Comparison of ENCODE assay signal across 1 cellular context in genomic region chr12:57452937-57453509, GRCh38.
TF ChIP-seq lines count a peak whose summit lies in the region.

No MANE protein-coding gene starts in this region.

TF ChIP-seq in HepG2, 621 proteins besides CTCF, POLR2A, EP300 and RAD21 (continued from another document and continues in another):
- no peak for TF ChIP-seq HNF1B (CRISPR knock-in tag; IDR thresholded peaks at IDR 0.05)
- no peak for TF ChIP-seq SCMH1 (CRISPR knock-in tag; IDR thresholded peaks at IDR 0.05; ENCODE audit: borderline replicate concordance)
- TF ChIP-seq, protein P1, sequence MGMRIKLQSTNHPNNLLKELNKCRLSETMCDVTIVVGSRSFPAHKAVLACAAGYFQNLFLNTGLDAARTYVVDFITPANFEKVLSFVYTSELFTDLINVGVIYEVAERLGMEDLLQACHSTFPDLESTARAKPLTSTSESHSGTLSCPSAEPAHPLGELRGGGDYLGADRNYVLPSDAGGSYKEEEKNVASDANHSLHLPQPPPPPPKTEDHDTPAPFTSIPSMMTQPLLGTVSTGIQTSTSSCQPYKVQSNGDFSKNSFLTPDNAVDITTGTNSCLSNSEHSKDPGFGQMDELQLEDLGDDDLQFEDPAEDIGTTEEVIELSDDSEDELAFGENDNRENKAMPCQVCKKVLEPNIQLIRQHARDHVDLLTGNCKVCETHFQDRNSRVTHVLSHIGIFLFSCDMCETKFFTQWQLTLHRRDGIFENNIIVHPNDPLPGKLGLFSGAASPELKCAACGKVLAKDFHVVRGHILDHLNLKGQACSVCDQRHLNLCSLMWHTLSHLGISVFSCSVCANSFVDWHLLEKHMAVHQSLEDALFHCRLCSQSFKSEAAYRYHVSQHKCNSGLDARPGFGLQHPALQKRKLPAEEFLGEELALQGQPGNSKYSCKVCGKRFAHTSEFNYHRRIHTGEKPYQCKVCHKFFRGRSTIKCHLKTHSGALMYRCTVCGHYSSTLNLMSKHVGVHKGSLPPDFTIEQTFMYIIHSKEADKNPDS (CRISPR knock-in tag; IDR thresholded peaks at IDR 0.05): no peak
- no peak for TF ChIP-seq ZNF138 (CRISPR knock-in tag; IDR thresholded peaks at IDR 0.05; ENCODE audit: low read depth)
- no peak for TF ChIP-seq ZFX (CRISPR knock-in tag; IDR thresholded peaks at IDR 0.05; ENCODE audit: low read depth)
- no peak for TF ChIP-seq PRPF4 (IDR thresholded peaks at IDR 0.05; ENCODE audit: low read depth, low read length, poor library complexity, severe bottlenecking)
- no peak for TF ChIP-seq ZBTB44 (CRISPR knock-in tag; IDR thresholded peaks at IDR 0.05)
- TF ChIP-seq MBNL3 (CRISPR knock-in tag; conservative IDR thresholded peaks at IDR 0.05): no peak
- no peak for TF ChIP-seq HMG20A (CRISPR knock-in tag; IDR thresholded peaks at IDR 0.05; ENCODE audit: borderline replicate concordance)
- no peak for TF ChIP-seq PCBP1 (IDR thresholded peaks at IDR 0.05; ENCODE audit: borderline replicate concordance, low read depth, low read length)
- TF ChIP-seq MIER3 (CRISPR knock-in tag; IDR thresholded peaks at IDR 0.05; ENCODE audit: borderline replicate concordance): no peak; the same call in 1 of the 2 replicates
- no peak for TF ChIP-seq GRHL1 (CRISPR knock-in tag; conservative IDR thresholded peaks at IDR 0.05)
- TF ChIP-seq MYNN (CRISPR knock-in tag; IDR thresholded peaks at IDR 0.05; ENCODE audit: low read depth): no peak
- TF ChIP-seq ZNF678 (CRISPR knock-in tag; IDR thresholded peaks at IDR 0.05): no peak
- TF ChIP-seq ZNF776 (CRISPR knock-in tag; IDR thresholded peaks at IDR 0.05): no peak
- TF ChIP-seq, protein P2, sequence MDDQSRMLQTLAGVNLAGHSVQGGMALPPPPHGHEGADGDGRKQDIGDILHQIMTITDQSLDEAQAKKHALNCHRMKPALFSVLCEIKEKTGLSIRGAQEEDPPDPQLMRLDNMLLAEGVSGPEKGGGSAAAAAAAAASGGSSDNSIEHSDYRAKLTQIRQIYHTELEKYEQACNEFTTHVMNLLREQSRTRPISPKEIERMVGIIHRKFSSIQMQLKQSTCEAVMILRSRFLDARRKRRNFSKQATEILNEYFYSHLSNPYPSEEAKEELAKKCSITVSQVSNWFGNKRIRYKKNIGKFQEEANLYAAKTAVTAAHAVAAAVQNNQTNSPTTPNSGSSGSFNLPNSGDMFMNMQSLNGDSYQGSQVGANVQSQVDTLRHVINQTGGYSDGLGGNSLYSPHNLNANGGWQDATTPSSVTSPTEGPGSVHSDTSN (CRISPR knock-in tag; IDR thresholded peaks at IDR 0.05; ENCODE audit: borderline replicate concordance): no peak
- TF ChIP-seq SYNCRIP (IDR thresholded peaks at IDR 0.05; ENCODE audit: insufficient read depth, low read depth, low read length): no peak
- no peak for TF ChIP-seq ZBED4 (CRISPR knock-in tag; IDR thresholded peaks at IDR 0.05; ENCODE audit: borderline replicate concordance)
- no peak for TF ChIP-seq CC2D1A (CRISPR knock-in tag; IDR thresholded peaks at IDR 0.05)
- TF ChIP-seq, protein P3, sequence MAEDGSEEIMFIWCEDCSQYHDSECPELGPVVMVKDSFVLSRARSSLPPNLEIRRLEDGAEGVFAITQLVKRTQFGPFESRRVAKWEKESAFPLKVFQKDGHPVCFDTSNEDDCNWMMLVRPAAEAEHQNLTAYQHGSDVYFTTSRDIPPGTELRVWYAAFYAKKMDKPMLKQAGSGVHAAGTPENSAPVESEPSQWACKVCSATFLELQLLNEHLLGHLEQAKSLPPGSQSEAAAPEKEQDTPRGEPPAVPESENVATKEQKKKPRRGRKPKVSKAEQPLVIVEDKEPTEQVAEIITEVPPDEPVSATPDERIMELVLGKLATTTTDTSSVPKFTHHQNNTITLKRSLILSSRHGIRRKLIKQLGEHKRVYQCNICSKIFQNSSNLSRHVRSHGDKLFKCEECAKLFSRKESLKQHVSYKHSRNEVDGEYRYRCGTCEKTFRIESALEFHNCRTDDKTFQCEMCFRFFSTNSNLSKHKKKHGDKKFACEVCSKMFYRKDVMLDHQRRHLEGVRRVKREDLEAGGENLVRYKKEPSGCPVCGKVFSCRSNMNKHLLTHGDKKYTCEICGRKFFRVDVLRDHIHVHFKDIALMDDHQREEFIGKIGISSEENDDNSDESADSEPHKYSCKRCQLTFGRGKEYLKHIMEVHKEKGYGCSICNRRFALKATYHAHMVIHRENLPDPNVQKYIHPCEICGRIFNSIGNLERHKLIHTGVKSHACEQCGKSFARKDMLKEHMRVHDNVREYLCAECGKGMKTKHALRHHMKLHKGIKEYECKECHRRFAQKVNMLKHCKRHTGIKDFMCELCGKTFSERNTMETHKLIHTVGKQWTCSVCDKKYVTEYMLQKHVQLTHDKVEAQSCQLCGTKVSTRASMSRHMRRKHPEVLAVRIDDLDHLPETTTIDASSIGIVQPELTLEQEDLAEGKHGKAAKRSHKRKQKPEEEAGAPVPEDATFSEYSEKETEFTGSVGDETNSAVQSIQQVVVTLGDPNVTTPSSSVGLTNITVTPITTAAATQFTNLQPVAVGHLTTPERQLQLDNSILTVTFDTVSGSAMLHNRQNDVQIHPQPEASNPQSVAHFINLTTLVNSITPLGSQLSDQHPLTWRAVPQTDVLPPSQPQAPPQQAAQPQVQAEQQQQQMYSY (CRISPR knock-in tag; IDR thresholded peaks at IDR 0.05): no peak
- no peak for TF ChIP-seq CHD4 (IDR thresholded peaks at IDR 0.05; ENCODE audit: borderline replicate concordance, low read length)
- TF ChIP-seq MATR3 (CRISPR knock-in tag; IDR thresholded peaks at IDR 0.05): no peak
- no peak for TF ChIP-seq HNRNPLL (IDR thresholded peaks at IDR 0.05; ENCODE audit: low read depth, low read length, poor library complexity, severe bottlenecking)
- no peak for TF ChIP-seq KLF13 (CRISPR knock-in tag; IDR thresholded peaks at IDR 0.05)
- TF ChIP-seq JUNB (CRISPR knock-in tag; IDR thresholded peaks at IDR 0.05; ENCODE audit: borderline replicate concordance): no peak
- no peak for TF ChIP-seq ZNF558 (CRISPR knock-in tag; IDR thresholded peaks at IDR 0.05; ENCODE audit: borderline replicate concordance)
- TF ChIP-seq, protein P4, sequence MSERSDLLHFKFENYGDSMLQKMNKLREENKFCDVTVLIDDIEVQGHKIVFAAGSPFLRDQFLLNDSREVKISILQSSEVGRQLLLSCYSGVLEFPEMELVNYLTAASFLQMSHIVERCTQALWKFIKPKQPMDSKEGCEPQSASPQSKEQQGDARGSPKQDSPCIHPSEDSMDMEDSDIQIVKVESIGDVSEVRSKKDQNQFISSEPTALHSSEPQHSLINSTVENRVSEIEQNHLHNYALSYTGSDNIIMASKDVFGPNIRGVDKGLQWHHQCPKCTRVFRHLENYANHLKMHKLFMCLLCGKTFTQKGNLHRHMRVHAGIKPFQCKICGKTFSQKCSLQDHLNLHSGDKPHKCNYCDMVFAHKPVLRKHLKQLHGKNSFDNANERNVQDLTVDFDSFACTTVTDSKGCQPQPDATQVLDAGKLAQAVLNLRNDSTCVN (CRISPR knock-in tag; IDR thresholded peaks at IDR 0.05; ENCODE audit: borderline replicate concordance): no peak
- TF ChIP-seq, protein P5, sequence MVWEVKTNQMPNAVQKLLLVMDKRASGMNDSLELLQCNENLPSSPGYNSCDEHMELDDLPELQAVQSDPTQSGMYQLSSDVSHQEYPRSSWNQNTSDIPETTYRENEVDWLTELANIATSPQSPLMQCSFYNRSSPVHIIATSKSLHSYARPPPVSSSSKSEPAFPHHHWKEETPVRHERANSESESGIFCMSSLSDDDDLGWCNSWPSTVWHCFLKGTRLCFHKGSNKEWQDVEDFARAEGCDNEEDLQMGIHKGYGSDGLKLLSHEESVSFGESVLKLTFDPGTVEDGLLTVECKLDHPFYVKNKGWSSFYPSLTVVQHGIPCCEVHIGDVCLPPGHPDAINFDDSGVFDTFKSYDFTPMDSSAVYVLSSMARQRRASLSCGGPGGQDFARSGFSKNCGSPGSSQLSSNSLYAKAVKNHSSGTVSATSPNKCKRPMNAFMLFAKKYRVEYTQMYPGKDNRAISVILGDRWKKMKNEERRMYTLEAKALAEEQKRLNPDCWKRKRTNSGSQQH (CRISPR knock-in tag; IDR thresholded peaks at IDR 0.05; ENCODE audit: low read depth): no peak
- TF ChIP-seq ARID3A (IDR thresholded peaks at IDR 0.05; ENCODE audit: low read depth, low read length): no peak
- TF ChIP-seq, protein P6, sequence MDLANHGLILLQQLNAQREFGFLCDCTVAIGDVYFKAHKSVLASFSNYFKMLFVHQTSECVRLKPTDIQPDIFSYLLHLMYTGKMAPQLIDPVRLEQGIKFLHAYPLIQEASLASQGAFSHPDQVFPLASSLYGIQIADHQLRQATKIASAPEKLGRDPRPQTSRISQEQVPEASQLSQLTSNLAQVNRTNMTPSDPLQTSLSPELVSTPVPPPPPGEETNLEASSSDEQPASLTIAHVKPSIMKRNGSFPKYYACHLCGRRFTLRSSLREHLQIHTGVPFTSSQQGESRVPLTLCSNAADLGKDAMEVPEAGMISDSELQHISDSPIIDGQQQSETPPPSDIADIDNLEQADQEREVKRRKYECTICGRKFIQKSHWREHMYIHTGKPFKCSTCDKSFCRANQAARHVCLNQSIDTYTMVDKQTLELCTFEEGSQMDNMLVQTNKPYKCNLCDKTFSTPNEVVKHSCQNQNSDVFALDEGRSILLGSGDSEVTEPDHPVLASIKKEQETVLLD (CRISPR knock-in tag; IDR thresholded peaks at IDR 0.05; ENCODE audit: low read depth): no peak
